Comparison of ENCODE assay signal across 8 cellular contexts in genomic region chr7:32691923-32692815, GRCh38.
DNase-seq lines count a peak whose midpoint lies in the region; ATAC-seq and TF ChIP-seq lines count a peak whose summit lies in the region.
"Not testable (repeated sequence)": the region's sequence is repeated elsewhere in the genome, so short reads cannot be mapped to it uniquely, and the experiment has no call there.

No MANE protein-coding gene starts in this region.

- not testable (repeated sequence) for H3K4me3 ChIP-seq in MG63
- H3K4me3 ChIP-seq in SK-N-MC: peak overlapping the region; percentile 51; the same call in 1 of the 2 replicates
- peak overlapping the region in 1 of 10 donors; percentile 19 for H3K4me3 ChIP-seq in heart right ventricle

- ATAC-seq in GM18870 (IDR thresholded peaks at IDR 0.05; ENCODE audit: unreplicated experiment) (peak; percentile 88), HG02759 (IDR thresholded peaks at IDR 0.05; ENCODE audit: unreplicated experiment) (peak; percentile 83), heart right ventricle (peak; percentile 67 to 91 (median 81))

- DNase-seq in Ammon's horn (ENCODE audit: low spot score) (peak; percentile 58), MG63 (peak; percentile 20), astrocyte of the hippocampus (ENCODE audit: low read depth, low spot score) (peak; percentile 13), heart right ventricle (peak in 1 of 2 donors; percentile 34), posterior vena cava (ENCODE audit: low spot score) (peak; percentile 84)
- not testable (repeated sequence) for DNase-seq in SK-N-MC (ENCODE audit: low read depth, low spot score)

- peaks cover 0 to 10% (median 0%) of the 10 kb centered on the region in 9 donors for H3K4me1 ChIP-seq in heart right ventricle

- H3K9me3 ChIP-seq in MG63; SK-N-MC (ENCODE audit: low read depth, low read length): not testable (repeated sequence)
- peaks cover 0 to 17% (median 0%) of the 10 kb centered on the region in 11 donors for H3K9me3 ChIP-seq in heart right ventricle

- WGBS in heart right ventricle, 2 donors: 30 to 41% methylated on average over 7 of the region's 7 CpGs

- not testable (repeated sequence) for H3K27ac ChIP-seq in SK-N-MC
- H3K27ac ChIP-seq in heart right ventricle: peak overlapping the region in 1 of 10 donors; percentile 26

- TF ChIP-seq CTCF in heart right ventricle (IDR thresholded peaks at IDR 0.05): peak in 7 of 9 donors; percentile 36 to 59 (median 50)

- intact Hi-C loops in heart right ventricle (cut with DNase I): loop anchor here in 1 of 10 donors (10.0 kb wide), 1 partner anchor 413 kb away; the partner anchor contains the start of gene RP9
- intact Hi-C loops in posterior vena cava (cut with DNase I): not testable (repeated sequence)

- H3K36me3 ChIP-seq in MG63; SK-N-MC (ENCODE audit: insufficient read depth, low read length): not testable (repeated sequence)
- H3K36me3 ChIP-seq in heart right ventricle: peaks cover 0 to 14% (median 0%) of the 10 kb centered on the region in 9 donors

- not testable (repeated sequence) for H3K27me3 ChIP-seq in MG63, heart right ventricle

- H3K9ac ChIP-seq in SK-N-MC (ENCODE audit: insufficient read length): not testable (repeated sequence)
